In genomic region chr6:92587521-92587920, GRCh38 we compare ENCODE assay signal across 16 cellular contexts.
"Had no signal": no experiment of that assay in that cellular context is flagged by ENCODE, and none has a peak within 500 bp of the region (broad histone marks: within the 10 kb centered on the region; RNA-seq: fewer than 3 reads in every experiment).

No MANE protein-coding gene starts in this region.

- H3K4me1 Mint-ChIP-seq: natural killer cell; neural crest cell; stimulated activated naive B cell treated with anti-CD40 and anti-IgM and Interleukin-4, amounts not matched to agents 10 μg/mL and 1 μg/mL and 100 μg/mL, for 72 hours; stimulated activated naive CD8-positive, alpha-beta T cell treated with anti-CD3 and anti-CD28 coated beads, Interleukin-15, amount 100 ng/mL, for 72 hours had no signal

- H3K9me3 Mint-ChIP-seq: dendritic cell treated with granulocyte-macrophage colony-stimulating factor and Interleukin-4, amounts not matched to agents 40 ng/mL and 50 ng/mL, for 4 days; neural crest cell had no signal

- DNase-seq: effector memory CD8-positive, alpha-beta T cell; heart right ventricle; hypothalamus; kidney glomerular epithelial cell; natural killer cell; sigmoid colon; stimulated activated CD4-positive, alpha-beta T cell treated with anti-CD3 and anti-CD28 coated beads, Interleukin-2, amount 100 ng/mL, for 24 hours; stimulated activated CD4-positive, alpha-beta T cell treated with anti-CD3 and anti-CD28 coated beads, Interleukin-4, amount 100 ng/mL, for 4 hours; stimulated activated naive B cell treated with anti-CD40 and anti-IgM and Interleukin-4, amounts not matched to agents 10 μg/mL and 1 μg/mL and 100 μg/mL, for 72 hours; stimulated activated naive CD8-positive, alpha-beta T cell treated with anti-CD3 and anti-CD28 coated beads, Interleukin-15, amount 100 ng/mL, for 72 hours; testis had no signal

- H3K27ac ChIP-seq: heart right ventricle, right atrium auricular region, sigmoid colon, skin epidermis, testis, tibial nerve had no signal

- H3K4me3 ChIP-seq: heart right ventricle, right atrium auricular region, sigmoid colon, skin epidermis, testis, tibial nerve had no signal

- H3K4me3 Mint-ChIP-seq: dendritic cell treated with granulocyte-macrophage colony-stimulating factor and Interleukin-4, amounts not matched to agents 40 ng/mL and 50 ng/mL, for 4 days; effector memory CD8-positive, alpha-beta T cell; natural killer cell; neural crest cell; stimulated activated naive B cell treated with anti-CD40 and anti-IgM and Interleukin-4, amounts not matched to agents 10 μg/mL and 1 μg/mL and 100 μg/mL, for 72 hours; stimulated activated naive CD8-positive, alpha-beta T cell treated with anti-CD3 and anti-CD28 coated beads, Interleukin-15, amount 100 ng/mL, for 72 hours had no signal

- H3K36me3 Mint-ChIP-seq: natural killer cell; stimulated activated naive B cell treated with anti-CD40 and anti-IgM and Interleukin-4, amounts not matched to agents 10 μg/mL and 1 μg/mL and 100 μg/mL, for 72 hours had no signal

- H3K4me1 ChIP-seq: heart right ventricle, right atrium auricular region, testis, tibial nerve had no signal

- H3K9me3 ChIP-seq: heart right ventricle, right atrium auricular region, sigmoid colon, testis, tibial nerve had no signal

- H3K27ac Mint-ChIP-seq: dendritic cell treated with granulocyte-macrophage colony-stimulating factor and Interleukin-4, amounts not matched to agents 40 ng/mL and 50 ng/mL, for 4 days; effector memory CD8-positive, alpha-beta T cell; natural killer cell; stimulated activated naive B cell treated with anti-CD40 and anti-IgM and Interleukin-4, amounts not matched to agents 10 μg/mL and 1 μg/mL and 100 μg/mL, for 72 hours; stimulated activated naive CD8-positive, alpha-beta T cell treated with anti-CD3 and anti-CD28 coated beads, Interleukin-15, amount 100 ng/mL, for 72 hours had no signal

- H3K36me3 ChIP-seq: heart right ventricle, right atrium auricular region, sigmoid colon, tibial nerve had no signal

- H3K27me3 Mint-ChIP-seq: dendritic cell treated with granulocyte-macrophage colony-stimulating factor and Interleukin-4, amounts not matched to agents 40 ng/mL and 50 ng/mL, for 4 days; effector memory CD8-positive, alpha-beta T cell; stimulated activated naive B cell treated with anti-CD40 and anti-IgM and Interleukin-4, amounts not matched to agents 10 μg/mL and 1 μg/mL and 100 μg/mL, for 72 hours; stimulated activated naive CD8-positive, alpha-beta T cell treated with anti-CD3 and anti-CD28 coated beads, Interleukin-15, amount 100 ng/mL, for 72 hours had no signal

- H3K27me3 ChIP-seq: heart right ventricle, right atrium auricular region, sigmoid colon, testis, tibial nerve had no signal
